In genomic region chr16:89328412-89329400, GRCh38 we compare ENCODE assay signal across 7 cellular contexts.
DNase-seq lines count a peak whose midpoint lies in the region; ATAC-seq and TF ChIP-seq lines count a peak whose summit lies in the region.
"Not testable (repeated sequence)": the region's sequence is repeated elsewhere in the genome, so short reads cannot be mapped to it uniquely, and the experiment has no call there.

No MANE protein-coding gene starts in this region.

- peaks cover 91% of the 10 kb centered on the region for H3K79me2 ChIP-seq in PC-3 (ENCODE audit: low read length)

- not testable (repeated sequence) for H3K4me3 ChIP-seq in PC-3 (ENCODE audit: low read length); skeletal muscle tissue (ENCODE audit: low read length in 3 of 3)

- not testable (repeated sequence) for H3K4me3 Mint-ChIP-seq in activated CD8-positive, alpha-beta T cell treated with anti-CD3 and anti-CD28 coated beads, Interleukin-2, amount 10 ng/mL, durations not matched to agents 7 days and 5 days
- H3K4me3 Mint-ChIP-seq in central memory CD8-positive, alpha-beta T cell, result peak overlapping the region; percentile 18
- H3K4me3 Mint-ChIP-seq in naive thymus-derived CD8-positive, alpha-beta T cell, result peak overlapping the region in 8 of 10 donors; percentile 18 to 67 (median 44)

- not testable (repeated sequence) for H3K9me2 ChIP-seq in PC-3 (replicated peaks; ENCODE audit: low read length)

- intact Hi-C loops in PC-3 (cut with micrococcal nuclease); left ventricle myocardium superior (cut with micrococcal nuclease): not testable (repeated sequence)

- H3F3A ChIP-seq in PC-3 (ENCODE audit: low read length, unreplicated experiment), result not testable (repeated sequence)

- not testable (repeated sequence) for H3K9me3 Mint-ChIP-seq in activated CD8-positive, alpha-beta T cell treated with anti-CD3 and anti-CD28 coated beads, Interleukin-2, amount 10 ng/mL, durations not matched to agents 7 days and 5 days (ENCODE audit: insufficient read depth); central memory CD8-positive, alpha-beta T cell; naive thymus-derived CD8-positive, alpha-beta T cell

- not testable (repeated sequence) for H3K36me3 ChIP-seq in PC-3 (ENCODE audit: low read depth, low read length); skeletal muscle tissue (ENCODE audit: control insufficient read depth in 3 of 3, insufficient read depth in 3 of 3, low read length in 3 of 3)

- POLR2A ChIA-PET in PC-3 (lab: Charles Lee; ENCODE audit: unreplicated experiment); activated CD8-positive, alpha-beta T cell treated with anti-CD3 and anti-CD28 coated beads, Interleukin-2, amount 10 ng/mL, durations not matched to agents 7 days and 5 days (lab: Charles Lee): not testable (repeated sequence)
- POLR2A ChIA-PET in naive thymus-derived CD8-positive, alpha-beta T cell (lab: Charles Lee), result interaction anchor here (0.7 to 1.2 kb wide), 2 partner anchors 17 to 161 kb away, joined by 3 read pairs; no protein-coding TSS in a partner anchor

- peak overlapping the region; percentile 63; the same call in 1 of the 2 replicates for H3K9ac ChIP-seq in PC-3 (ENCODE audit: low read length)
- not testable (repeated sequence) for H3K9ac ChIP-seq in skeletal muscle tissue (ENCODE audit: low read depth in 1 of 3, low read length in 3 of 3)

- not testable (repeated sequence) for BruUV-seq in PC-3 (replicated peaks; lab: Mats Ljungman, UMichigan)

- DNase-seq in D341Med (ENCODE audit: low spot score) (peak; percentile 12), left ventricle myocardium superior (peak; percentile 44)
- not testable (repeated sequence) for DNase-seq in PC-3; activated CD8-positive, alpha-beta T cell treated with anti-CD3 and anti-CD28 coated beads, Interleukin-2, amount 10 ng/mL, durations not matched to agents 7 days and 5 days; central memory CD8-positive, alpha-beta T cell (ENCODE audit: low spot score in 2 of 2); naive thymus-derived CD8-positive, alpha-beta T cell

- TF ChIP-seq CTCF in PC-3 (conservative IDR thresholded peaks at IDR 0.05; ENCODE audit: low read depth, low read length), result not testable (repeated sequence)

- H3K27ac Mint-ChIP-seq in activated CD8-positive, alpha-beta T cell treated with anti-CD3 and anti-CD28 coated beads, Interleukin-2, amount 10 ng/mL, durations not matched to agents 7 days and 5 days, result peak overlapping the region; percentile 30
- peak overlapping the region; percentile 79 for H3K27ac Mint-ChIP-seq in central memory CD8-positive, alpha-beta T cell (ENCODE audit: low read depth)
- H3K27ac Mint-ChIP-seq in naive thymus-derived CD8-positive, alpha-beta T cell, result peak overlapping the region in 8 of 10 donors; percentile 11 to 91 (median 53)

- peak overlapping the region; percentile 100 for H3K27ac ChIP-seq in PC-3 (ENCODE audit: low read length)
- H3K27ac ChIP-seq in skeletal muscle tissue (ENCODE audit: low read depth, low read length), result peak overlapping the region; percentile 20

- H3K27me3 Mint-ChIP-seq in activated CD8-positive, alpha-beta T cell treated with anti-CD3 and anti-CD28 coated beads, Interleukin-2, amount 10 ng/mL, durations not matched to agents 7 days and 5 days (ENCODE audit: low read depth); central memory CD8-positive, alpha-beta T cell; naive thymus-derived CD8-positive, alpha-beta T cell: not testable (repeated sequence)

- H2AFZ ChIP-seq in PC-3 (ENCODE audit: low read length), result not testable (repeated sequence)

- H3K36me3 Mint-ChIP-seq in activated CD8-positive, alpha-beta T cell treated with anti-CD3 and anti-CD28 coated beads, Interleukin-2, amount 10 ng/mL, durations not matched to agents 7 days and 5 days (ENCODE audit: low read depth), result peaks cover 28% of the 10 kb centered on the region
- peaks cover 23% of the 10 kb centered on the region for H3K36me3 Mint-ChIP-seq in central memory CD8-positive, alpha-beta T cell (ENCODE audit: insufficient read depth)
- H3K36me3 Mint-ChIP-seq in naive thymus-derived CD8-positive, alpha-beta T cell, result peaks cover 0 to 16% (median 0%) of the 10 kb centered on the region in 3 donors

- H3K27me3 ChIP-seq in PC-3 (ENCODE audit: low read length); skeletal muscle tissue (ENCODE audit: control insufficient read depth in 3 of 3, insufficient read depth in 3 of 3, low read length in 3 of 3): not testable (repeated sequence)

- H3K4me1 Mint-ChIP-seq in activated CD8-positive, alpha-beta T cell treated with anti-CD3 and anti-CD28 coated beads, Interleukin-2, amount 10 ng/mL, durations not matched to agents 7 days and 5 days (ENCODE audit: low read depth), result peaks cover 90% of the 10 kb centered on the region
- peaks cover 76% of the 10 kb centered on the region for H3K4me1 Mint-ChIP-seq in central memory CD8-positive, alpha-beta T cell
- peaks cover 38 to 91% (median 89%) of the 10 kb centered on the region in 4 donors for H3K4me1 Mint-ChIP-seq in naive thymus-derived CD8-positive, alpha-beta T cell

- ATAC-seq in PC-3; activated CD8-positive, alpha-beta T cell treated with anti-CD3 and anti-CD28 coated beads, Interleukin-2, amount 10 ng/mL, durations not matched to agents 7 days and 5 days; central memory CD8-positive, alpha-beta T cell (replicated peaks; ENCODE audit: extremely low read depth, poor library complexity, severe bottlenecking); left ventricle myocardium superior; naive thymus-derived CD8-positive, alpha-beta T cell: not testable (repeated sequence)

- H4K20me1 ChIP-seq in PC-3 (ENCODE audit: low read length), result not testable (repeated sequence)

- CTCF ChIA-PET in PC-3 (lab: Charles Lee); activated CD8-positive, alpha-beta T cell treated with anti-CD3 and anti-CD28 coated beads, Interleukin-2, amount 10 ng/mL, durations not matched to agents 7 days and 5 days (lab: Charles Lee): not testable (repeated sequence)

- not testable (repeated sequence) for H3K9me3 ChIP-seq in PC-3 (ENCODE audit: low read length); skeletal muscle tissue (ENCODE audit: control insufficient read depth in 3 of 3, low read length in 3 of 3)

- H3K4me2 ChIP-seq in PC-3 (ENCODE audit: low read length), result not testable (repeated sequence)

- H3K4me1 ChIP-seq in PC-3 (ENCODE audit: insufficient read depth, low read length) (peaks cover 66% of the 10 kb centered on the region), skeletal muscle tissue (ENCODE audit: control insufficient read depth in 3 of 3, insufficient read depth in 3 of 3, low read length in 3 of 3) (peaks cover 54 to 69% (median 61%) of the 10 kb centered on the region in 3 donors)
